ENCODE assay signal across 1 cellular context in the genomic region with DNA sequence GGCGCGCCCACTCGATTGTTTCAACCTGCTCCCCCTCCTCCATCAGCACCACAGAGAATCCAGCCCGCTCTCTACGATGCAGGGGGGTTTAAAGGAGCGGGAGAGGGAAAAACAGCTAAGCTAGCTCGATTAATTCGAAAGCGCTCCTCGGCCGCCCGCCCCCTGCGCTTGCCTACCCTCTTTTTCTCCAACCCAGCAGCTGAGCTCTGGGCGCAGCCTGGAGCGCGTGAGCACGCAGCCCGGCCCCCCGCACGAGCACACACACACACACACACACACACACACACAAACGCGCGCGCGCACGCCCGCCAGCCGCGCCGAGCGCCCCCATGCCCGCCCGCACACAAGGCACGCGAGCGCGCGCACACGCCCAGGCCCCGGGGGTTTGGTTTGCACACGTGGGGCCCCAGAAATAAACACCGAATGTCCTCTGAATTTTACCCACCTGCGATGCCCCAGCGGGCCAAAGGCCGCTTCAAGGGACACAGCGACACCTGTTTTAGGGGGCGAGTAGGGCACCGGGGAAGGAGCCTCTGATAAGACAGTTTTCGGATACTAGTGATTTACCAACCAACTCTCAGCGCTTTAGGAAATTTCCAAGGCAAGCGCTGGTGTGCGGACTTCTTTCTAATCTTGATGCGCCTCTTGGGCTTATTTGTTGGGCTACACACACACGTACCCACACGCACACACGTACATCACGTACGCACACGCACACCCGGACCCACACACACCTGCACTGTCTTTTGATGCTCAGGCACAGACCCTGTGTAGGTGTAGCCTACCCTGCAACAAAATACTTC.
TF ChIP-seq lines count a peak whose summit lies in the region.

No MANE protein-coding gene starts in this region.

TF ChIP-seq in HEK293, 187 proteins besides CTCF, POLR2A, EP300 and RAD21 (continued from another document):
- TF ChIP-seq, protein P1, sequence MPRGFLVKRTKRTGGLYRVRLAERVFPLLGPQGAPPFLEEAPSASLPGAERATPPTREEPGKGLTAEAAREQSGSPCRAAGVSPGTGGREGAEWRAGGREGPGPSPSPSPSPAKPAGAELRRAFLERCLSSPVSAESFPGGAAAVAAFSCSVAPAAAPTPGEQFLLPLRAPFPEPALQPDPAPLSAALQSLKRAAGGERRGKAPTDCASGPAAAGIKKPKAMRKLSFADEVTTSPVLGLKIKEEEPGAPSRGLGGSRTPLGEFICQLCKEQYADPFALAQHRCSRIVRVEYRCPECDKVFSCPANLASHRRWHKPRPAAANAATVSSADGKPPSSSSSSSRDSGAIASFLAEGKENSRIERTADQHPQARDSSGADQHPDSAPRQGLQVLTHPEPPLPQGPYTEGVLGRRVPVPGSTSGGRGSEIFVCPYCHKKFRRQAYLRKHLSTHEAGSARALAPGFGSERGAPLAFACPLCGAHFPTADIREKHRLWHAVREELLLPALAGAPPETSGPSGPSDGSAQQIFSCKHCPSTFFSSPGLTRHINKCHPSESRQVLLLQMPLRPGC (tag by site-specific recombination; IDR thresholded peaks at IDR 0.05) = no peak
- TF ChIP-seq ZNF600 (tag by site-specific recombination; IDR thresholded peaks at IDR 0.05) = no peak
- TF ChIP-seq, protein P2, sequence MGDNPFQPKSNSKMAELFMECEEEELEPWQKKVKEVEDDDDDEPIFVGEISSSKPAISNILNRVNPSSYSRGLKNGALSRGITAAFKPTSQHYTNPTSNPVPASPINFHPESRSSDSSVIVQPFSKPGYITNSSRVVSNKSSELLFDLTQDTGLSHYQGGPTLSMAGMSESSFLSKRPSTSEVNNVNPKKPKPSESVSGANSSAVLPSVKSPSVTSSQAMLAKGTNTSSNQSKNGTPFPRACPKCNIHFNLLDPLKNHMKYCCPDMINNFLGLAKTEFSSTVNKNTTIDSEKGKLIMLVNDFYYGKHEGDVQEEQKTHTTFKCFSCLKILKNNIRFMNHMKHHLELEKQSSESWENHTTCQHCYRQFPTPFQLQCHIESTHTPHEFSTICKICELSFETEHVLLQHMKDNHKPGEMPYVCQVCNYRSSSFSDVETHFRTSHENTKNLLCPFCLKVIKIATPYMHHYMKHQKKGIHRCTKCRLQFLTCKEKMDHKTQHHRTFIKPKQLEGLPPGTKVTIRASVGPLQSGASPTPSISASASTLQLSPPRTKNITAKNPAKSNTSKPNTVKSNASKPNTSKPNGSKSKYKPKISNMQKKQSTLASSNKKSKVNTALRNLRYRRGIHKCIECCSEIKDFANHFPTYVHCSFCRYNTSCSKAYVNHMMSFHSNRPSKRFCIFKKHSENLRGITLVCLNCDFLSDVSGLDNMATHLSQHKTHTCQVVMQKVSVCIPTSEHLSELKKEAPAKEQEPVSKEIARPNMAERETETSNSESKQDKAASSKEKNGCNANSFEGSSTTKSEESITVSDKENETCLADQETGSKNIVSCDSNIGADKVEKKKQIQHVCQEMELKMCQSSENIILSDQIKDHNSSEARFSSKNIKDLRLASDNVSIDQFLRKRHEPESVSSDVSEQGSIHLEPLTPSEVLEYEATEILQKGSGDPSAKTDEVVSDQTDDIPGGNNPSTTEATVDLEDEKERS (tag by site-specific recombination; IDR thresholded peaks at IDR 0.05) = no peak
- TF ChIP-seq, protein P3, sequence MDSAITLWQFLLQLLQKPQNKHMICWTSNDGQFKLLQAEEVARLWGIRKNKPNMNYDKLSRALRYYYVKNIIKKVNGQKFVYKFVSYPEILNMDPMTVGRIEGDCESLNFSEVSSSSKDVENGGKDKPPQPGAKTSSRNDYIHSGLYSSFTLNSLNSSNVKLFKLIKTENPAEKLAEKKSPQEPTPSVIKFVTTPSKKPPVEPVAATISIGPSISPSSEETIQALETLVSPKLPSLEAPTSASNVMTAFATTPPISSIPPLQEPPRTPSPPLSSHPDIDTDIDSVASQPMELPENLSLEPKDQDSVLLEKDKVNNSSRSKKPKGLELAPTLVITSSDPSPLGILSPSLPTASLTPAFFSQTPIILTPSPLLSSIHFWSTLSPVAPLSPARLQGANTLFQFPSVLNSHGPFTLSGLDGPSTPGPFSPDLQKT (IDR thresholded peaks at IDR 0.05; ENCODE audit: borderline replicate concordance, low read depth, low read length) = no peak
- TF ChIP-seq HOXA7 (CRISPR knock-in tag; IDR thresholded peaks at IDR 0.05; ENCODE audit: borderline replicate concordance) = no peak
- TF ChIP-seq GLIS1 (tag by site-specific recombination; IDR thresholded peaks at IDR 0.05) = peak; percentile 89
- no peak for TF ChIP-seq ZNF404 (tag by site-specific recombination; IDR thresholded peaks at IDR 0.05)
- TF ChIP-seq GLI2 (tag by site-specific recombination; IDR thresholded peaks at IDR 0.05; ENCODE audit: borderline replicate concordance, low read depth) = no peak
- no peak for TF ChIP-seq ZNF768 (tag by site-specific recombination; IDR thresholded peaks at IDR 0.05)
- TF ChIP-seq, protein P4, sequence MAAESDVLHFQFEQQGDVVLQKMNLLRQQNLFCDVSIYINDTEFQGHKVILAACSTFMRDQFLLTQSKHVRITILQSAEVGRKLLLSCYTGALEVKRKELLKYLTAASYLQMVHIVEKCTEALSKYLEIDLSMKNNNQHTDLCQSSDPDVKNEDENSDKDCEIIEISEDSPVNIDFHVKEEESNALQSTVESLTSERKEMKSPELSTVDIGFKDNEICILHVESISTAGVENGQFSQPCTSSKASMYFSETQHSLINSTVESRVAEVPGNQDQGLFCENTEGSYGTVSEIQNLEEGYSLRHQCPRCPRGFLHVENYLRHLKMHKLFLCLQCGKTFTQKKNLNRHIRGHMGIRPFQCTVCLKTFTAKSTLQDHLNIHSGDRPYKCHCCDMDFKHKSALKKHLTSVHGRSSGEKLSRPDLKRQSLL (tag by site-specific recombination; IDR thresholded peaks at IDR 0.05) = peak; percentile 21; the same call in 1 of the 2 replicates
- TF ChIP-seq ZNF114 (tag by site-specific recombination; IDR thresholded peaks at IDR 0.05) = no peak
